In the genomic region with DNA sequence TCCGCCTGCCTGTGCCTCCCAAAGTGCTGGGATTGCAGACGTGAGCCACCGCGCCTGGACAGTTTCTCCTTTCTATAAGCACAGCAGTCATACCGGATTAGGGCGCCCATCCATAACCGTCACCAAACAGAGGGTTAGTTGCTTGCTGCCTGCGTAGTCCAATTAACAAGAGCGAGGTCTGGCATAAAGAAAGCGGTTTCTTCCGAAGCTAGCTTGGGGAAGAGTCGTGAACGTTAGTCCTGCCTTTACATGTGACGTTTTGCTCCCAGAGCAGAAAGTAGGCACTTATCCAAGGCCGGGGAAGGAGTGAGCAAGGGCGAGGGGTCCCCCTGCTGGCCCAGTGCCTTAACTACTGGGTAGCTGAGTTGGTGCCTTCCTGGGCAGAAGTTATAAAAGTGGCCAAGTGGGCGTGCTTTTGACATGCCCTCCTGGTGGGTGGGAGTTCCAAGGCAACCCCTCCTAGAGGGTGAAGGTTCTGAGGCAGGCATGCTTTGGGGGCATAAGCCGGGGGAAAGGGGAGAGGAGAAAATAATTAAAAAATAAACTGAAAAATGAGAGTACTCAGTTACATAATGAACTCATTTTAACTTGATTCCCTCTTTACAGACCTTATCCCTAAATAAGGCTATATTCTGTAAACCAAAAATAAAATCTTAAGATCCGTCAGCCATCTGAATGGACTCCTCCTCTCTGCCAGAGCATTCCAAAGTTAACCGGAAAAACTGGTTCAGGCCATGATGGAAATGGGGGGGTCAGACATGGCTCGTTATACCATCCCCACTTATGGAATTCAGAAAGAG, we compare ENCODE assay signal across 8 cellular contexts.
DNase-seq lines count a peak whose midpoint lies in the region; ATAC-seq lines count a peak whose summit lies in the region.

No MANE protein-coding gene starts in this region.

- peak; percentile 82 for ATAC-seq in HG02885 (IDR thresholded peaks at IDR 0.05; ENCODE audit: poor library complexity, unreplicated experiment)
- ATAC-seq in activated CD4-positive, CD25-positive, alpha-beta regulatory T cell treated with anti-CD3 and anti-CD28 coated beads, Interleukin-2, amount 50 U/mL, for 24 hours: peak; percentile 81
- ATAC-seq in left colon: peak; percentile 92
- no peak for ATAC-seq in GM21526 (IDR thresholded peaks at IDR 0.05; ENCODE audit: low FRiP score, unreplicated experiment)

- intact Hi-C loops in left colon (cut with DNase I, micrococcal nuclease): no loop called here

- DNase-seq in ELF-1 (ENCODE audit: low read depth, low spot score): peak; percentile 92
- peak; percentile 89 for DNase-seq in NCI-H2227 (lab: John Stamatoyannopoulos, UW; ENCODE audit: unreplicated experiment)
- peak; percentile 85 for DNase-seq in cerebellar cortex (ENCODE audit: low spot score)
- DNase-seq in left colon: peak; percentile 81 to 88
- DNase-seq in stimulated activated CD4-positive, alpha-beta T cell treated with anti-CD3 and anti-CD28 coated beads, Interleukin-15, amount 100 ng/mL, for 48 hours (ENCODE audit: low read depth in 2 of 2): peak; percentile 63 to 69
